Comparison of ENCODE assay signal across 19 cellular contexts in genomic region chr3:152797751-152798432, GRCh38.
"Had no signal": no experiment of that assay in that cellular context is flagged by ENCODE, and none has a peak within 500 bp of the region (broad histone marks: within the 10 kb centered on the region; RNA-seq: fewer than 3 reads in every experiment).

No MANE protein-coding gene starts in this region.

- H3K27ac ChIP-seq: coronary artery, neutrophil, ovary, prostate gland, spleen, thoracic aorta, upper lobe of left lung had no signal

- H3K36me3 Mint-ChIP-seq: activated CD4-positive, alpha-beta memory T cell treated with anti-CD3 and anti-CD28 coated beads for 36 hours; natural killer cell; T-cell had no signal

- H3K27me3 ChIP-seq: neutrophil, ovary, spleen, upper lobe of left lung had no signal

- H3K36me3 ChIP-seq: neutrophil, ovary, prostate gland, spleen, thoracic aorta, upper lobe of left lung had no signal

- H3K27ac Mint-ChIP-seq: activated CD4-positive, alpha-beta memory T cell treated with anti-CD3 and anti-CD28 coated beads for 36 hours; activated naive CD8-positive, alpha-beta T cell treated with anti-CD3 and anti-CD28 coated beads, Interleukin-2, amount 50 U/mL, for 24 hours; natural killer cell; T-cell had no signal

- H3K27me3 Mint-ChIP-seq: activated CD4-positive, alpha-beta memory T cell treated with anti-CD3 and anti-CD28 coated beads for 36 hours; activated naive CD8-positive, alpha-beta T cell treated with anti-CD3 and anti-CD28 coated beads, Interleukin-2, amount 50 U/mL, for 24 hours; T-cell had no signal

- H3K4me3 Mint-ChIP-seq: activated CD4-positive, alpha-beta memory T cell treated with anti-CD3 and anti-CD28 coated beads for 36 hours; activated naive CD8-positive, alpha-beta T cell treated with anti-CD3 and anti-CD28 coated beads, Interleukin-2, amount 50 U/mL, for 24 hours; natural killer cell; T-cell had no signal

- H3K9me3 Mint-ChIP-seq: activated CD4-positive, alpha-beta memory T cell treated with anti-CD3 and anti-CD28 coated beads for 36 hours had no signal

- H3K4me3 ChIP-seq: coronary artery, ovary, prostate gland, spleen, thoracic aorta, upper lobe of left lung had no signal

- H3K4me1 Mint-ChIP-seq: T-cell had no signal

- DNase-seq: activated CD4-positive, alpha-beta memory T cell treated with anti-CD3 and anti-CD28 coated beads for 36 hours; activated CD4-positive, alpha-beta T cell treated with anti-CD3 and anti-CD28 coated beads for 48 hours; activated gamma-delta T cell; activated naive CD4-positive, alpha-beta T cell treated with anti-CD3 and anti-CD28 coated beads, Interleukin-2, amount 50 U/mL, for 16 hours; activated naive CD8-positive, alpha-beta T cell treated with anti-CD3 and anti-CD28 coated beads, Interleukin-2, amount 50 U/mL, for 24 hours; cerebellar nuclear complex; left colon; midbrain; natural killer cell; ovary; spleen; stimulated activated CD4-positive, alpha-beta T cell treated with anti-CD3 and anti-CD28 coated beads, Interleukin-4, amount 100 ng/mL, for 1 hour; stimulated activated naive CD4-positive, alpha-beta T cell; T-cell had no signal

- H3K9me3 ChIP-seq: neutrophil, ovary, prostate gland, spleen, thoracic aorta, upper lobe of left lung had no signal

- H3K4me1 ChIP-seq: prostate gland, spleen, upper lobe of left lung had no signal

- ATAC-seq: activated naive CD8-positive, alpha-beta T cell treated with anti-CD3 and anti-CD28 coated beads, Interleukin-2, amount 50 U/mL, for 24 hours; left colon; natural killer cell; T-cell had no signal
